Comparison of ENCODE assay signal across 13 cellular contexts in the genomic region with DNA sequence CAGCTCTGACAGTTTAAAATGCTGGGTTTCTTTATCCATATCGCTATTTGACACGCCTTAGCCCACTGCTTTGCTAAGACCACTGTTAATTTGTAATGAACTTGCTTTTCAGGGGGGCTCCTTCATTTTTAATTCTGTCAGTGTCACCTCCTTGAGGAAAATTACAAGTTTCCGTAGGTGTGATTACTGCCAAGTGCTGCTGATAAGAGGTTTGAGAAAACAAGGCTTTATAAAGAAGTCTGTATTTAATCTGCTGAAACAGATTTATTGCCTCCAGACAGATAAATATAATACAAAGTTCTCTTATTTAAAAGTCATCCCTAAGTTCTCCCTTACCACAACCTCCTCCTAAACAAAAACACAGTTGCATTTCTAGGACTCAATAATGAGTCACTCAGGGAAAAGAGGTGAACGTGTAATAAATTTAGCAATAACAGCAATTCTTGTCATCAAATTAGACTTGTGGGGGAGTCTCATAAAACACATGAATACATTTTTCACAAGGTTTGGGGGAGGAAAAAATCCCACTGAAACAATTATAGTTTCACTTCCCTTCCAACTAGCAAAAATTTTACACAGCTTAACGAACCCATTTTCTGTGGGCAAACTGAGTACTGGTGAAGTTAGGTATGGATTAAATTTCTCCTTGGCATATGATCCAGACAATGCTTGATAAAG.
A peak's percentile ranks its signal among the peaks of the same experiment; 100 is the strongest.
DNase-seq lines count a peak whose midpoint lies in the region; ATAC-seq and TF ChIP-seq lines count a peak whose summit lies in the region.
"Had no signal": no experiment of that assay in that cellular context is flagged by ENCODE, and none has a peak within 500 bp of the region (broad histone marks: within the 10 kb centered on the region; RNA-seq: fewer than 3 reads in every experiment).

No MANE protein-coding gene starts in this region.

- H3K4me2 ChIP-seq in skeletal muscle satellite cell (ENCODE audit: low read length): peak overlapping the region; percentile 37

- CTCF ChIA-PET in MCF 10A (lab: Yijun Ruan, JAX): interaction anchor here (0.9 to 1.0 kb wide), 2 partner anchors 14 to 77 kb away, joined by 3 read pairs; no protein-coding TSS in a partner anchor

- H3K9me3 Mint-ChIP-seq in MCF 10A (ENCODE audit: unreplicated experiment): no peaks in the 10 kb centered on the region
- H3K9me3 Mint-ChIP-seq in activated T-helper 17 cell treated with anti-CD3 and anti-CD28 coated beads, Interleukin-2, amount 50 U/mL, for 72 hours: no peaks in the 10 kb centered on the region
- H3K9me3 Mint-ChIP-seq: central memory CD8-positive, alpha-beta T cell had no signal

- POLR2A ChIA-PET in MCF 10A (lab: Yijun Ruan, JAX): interaction anchor here (1.1 kb wide), 2 partner anchors 13 to 115 kb away, joined by 4 to 6 read pairs; no protein-coding TSS in a partner anchor

- H3K4me3 ChIP-seq in breast epithelium (no peak overlapping the region), NB4 (ENCODE audit: low read depth, low read length) (no peak overlapping the region), skeletal muscle satellite cell (ENCODE audit: low read length) (no peak overlapping the region)
- H3K4me3 ChIP-seq: lung, SK-N-MC had no signal

- H3K4me1 Mint-ChIP-seq in MCF 10A (ENCODE audit: insufficient read depth, unreplicated experiment): peaks cover 51% of the 10 kb centered on the region
- H3K4me1 Mint-ChIP-seq in activated T-helper 17 cell treated with anti-CD3 and anti-CD28 coated beads, Interleukin-2, amount 50 U/mL, for 72 hours: peaks cover 47% of the 10 kb centered on the region

- no peaks in the 10 kb centered on the region for H3K27me3 Mint-ChIP-seq in MCF 10A (ENCODE audit: insufficient read depth, unreplicated experiment)
- no peaks in the 10 kb centered on the region for H3K27me3 Mint-ChIP-seq in activated T-helper 17 cell treated with anti-CD3 and anti-CD28 coated beads, Interleukin-2, amount 50 U/mL, for 72 hours
- H3K27me3 Mint-ChIP-seq: central memory CD8-positive, alpha-beta T cell had no signal

- H3K9ac ChIP-seq in skeletal muscle satellite cell (ENCODE audit: low read depth, low read length): no peak overlapping the region

- BruUV-seq in MCF 10A (replicated peaks; lab: Mats Ljungman, UMichigan): no TSS peak

- intact Hi-C loops in MCF 10A (cut with micrococcal nuclease): loop anchor here (5.0 kb wide), 1 partner anchor 207 kb away; no protein-coding TSS in a partner anchor
- intact Hi-C loops in breast epithelium (cut with DNase I; ENCODE audit: low total_unique reads): no loop called here

- peaks cover 0 to 8% of the 10 kb centered on the region in 2 donors for H3K4me1 ChIP-seq in breast epithelium
- peaks cover 37% of the 10 kb centered on the region for H3K4me1 ChIP-seq in skeletal muscle satellite cell (ENCODE audit: control insufficient read depth, insufficient read depth, low read length)

- TF ChIP-seq CTCF in MCF 10A (IDR thresholded peaks at IDR 0.05; ENCODE audit: unreplicated experiment) (no peak), breast epithelium (IDR thresholded peaks at IDR 0.05) (no peak), NB4 (IDR thresholded peaks at IDR 0.05; ENCODE audit: low read depth, low read length) (no peak)

- H3K27ac ChIP-seq in breast epithelium: no peak overlapping the region
- H3K27ac ChIP-seq: SK-N-MC had no signal

- TF ChIP-seq POLR2A in breast epithelium (IDR thresholded peaks at IDR 0.05) (no peak), NB4 (IDR thresholded peaks at IDR 0.05; ENCODE audit: extremely low read depth, insufficient read length) (no peak)

- DNase-seq in MCF 10A (ENCODE audit: unreplicated experiment): peak; percentile 45
- no peak for DNase-seq in breast epithelium (ENCODE audit: low spot score in 2 of 2)
- peak; percentile 76 for DNase-seq in NB4 (ENCODE audit: low read depth)
- DNase-seq in AG08396 (ENCODE audit: low spot score): no peak
- no peak for DNase-seq in NCI-H1694 treated with DMSO at 0.1 percent for 48 hours (lab: John Stamatoyannopoulos, UW)
- DNase-seq in NCI-H2196 (lab: John Stamatoyannopoulos, UW; ENCODE audit: unreplicated experiment): no peak
- DNase-seq: DMS79 treated with DMSO at 0.1 percent for 48 hours, nucleus accumbens had no signal

- H3K27me3 ChIP-seq in breast epithelium (no peaks in the 10 kb centered on the region), skeletal muscle satellite cell (ENCODE audit: control insufficient read depth, insufficient read depth, low read length) (no peaks in the 10 kb centered on the region)

- ATAC-seq in activated T-helper 17 cell treated with anti-CD3 and anti-CD28 coated beads, Interleukin-2, amount 50 U/mL, for 72 hours (replicated peaks): no peak

- H3K36me3 Mint-ChIP-seq in MCF 10A (ENCODE audit: insufficient read depth, unreplicated experiment): peaks cover 5% of the 10 kb centered on the region
- H3K36me3 Mint-ChIP-seq in activated T-helper 17 cell treated with anti-CD3 and anti-CD28 coated beads, Interleukin-2, amount 50 U/mL, for 72 hours (ENCODE audit: low read depth): no peaks in the 10 kb centered on the region

- no peak overlapping the region for H3K27ac Mint-ChIP-seq in MCF 10A (ENCODE audit: low read depth, unreplicated experiment)
- no peak overlapping the region for H3K27ac Mint-ChIP-seq in activated T-helper 17 cell treated with anti-CD3 and anti-CD28 coated beads, Interleukin-2, amount 50 U/mL, for 72 hours

- no peak overlapping the region for H3K4me3 Mint-ChIP-seq in MCF 10A (ENCODE audit: unreplicated experiment)
- peak overlapping the region; percentile 11 for H3K4me3 Mint-ChIP-seq in activated T-helper 17 cell treated with anti-CD3 and anti-CD28 coated beads, Interleukin-2, amount 50 U/mL, for 72 hours
- H3K4me3 Mint-ChIP-seq: central memory CD8-positive, alpha-beta T cell had no signal

- H3K36me3 ChIP-seq in breast epithelium (no peaks in the 10 kb centered on the region), skeletal muscle satellite cell (ENCODE audit: insufficient read depth, low read length) (no peaks in the 10 kb centered on the region)

- H3K9me3 ChIP-seq in breast epithelium (no peaks in the 10 kb centered on the region), skeletal muscle satellite cell (replicated peaks; ENCODE audit: low read length) (no peaks in the 10 kb centered on the region)

Comparison
In these comparisons a context has a peak if more than half of its experiments do, and no peak if none do; other contexts are left out.
1. DNase-seq: peak in MCF 10A (single experiment) and NB4 (single experiment); none in breast epithelium (0 of 2), AG08396 (single experiment), NCI-H1694 treated with DMSO at 0.1 percent for 48 hours (single experiment) and NCI-H2196 (single experiment).